In genomic region chr11:8732748-8733241, GRCh38 we compare ENCODE assay signal across 8 cellular contexts. TPM values are rescaled to one million over a fixed set of nuclear protein-coding genes. Genes with fewer than 3 reads are reported as not detected.
A peak's percentile ranks its signal among the peaks of the same experiment; 100 is the strongest.
DNase-seq lines count a peak whose midpoint lies in the region; ATAC-seq lines count a peak whose summit lies in the region.

No MANE protein-coding gene starts in this region.

- H3K27me3 ChIP-seq in skeletal muscle satellite cell (ENCODE audit: control insufficient read depth, insufficient read depth, low read length): no peaks in the 10 kb centered on the region
- H3K27me3 ChIP-seq in CD4-positive, alpha-beta memory T cell (ENCODE audit: insufficient read depth, low read length): no peaks in the 10 kb centered on the region

- H3K27ac ChIP-seq in CD4-positive, alpha-beta memory T cell (ENCODE audit: low read depth, low read length): no peak overlapping the region

- no peak overlapping the region for H3K4me3 Mint-ChIP-seq in CD4-positive, alpha-beta memory T cell

- POLR2A ChIA-PET in CD4-positive, alpha-beta memory T cell (lab: Charles Lee; ENCODE audit: partially characterized antibody): no interaction called here

- intact Hi-C loops in head of caudate nucleus (cut with DNase I): no loop called here
- intact Hi-C loops in CD4-positive, alpha-beta memory T cell (cut with micrococcal nuclease): no loop called here

- H3K27ac Mint-ChIP-seq in CD4-positive, alpha-beta memory T cell: no peak overlapping the region

- H3K4me3 ChIP-seq in skeletal muscle satellite cell (ENCODE audit: low read length): peak overlapping the region; percentile 22
- H3K4me3 ChIP-seq in CD4-positive, alpha-beta memory T cell (ENCODE audit: low read length in 2 of 2): no peak overlapping the region

- no peaks in the 10 kb centered on the region for H3K4me1 Mint-ChIP-seq in CD4-positive, alpha-beta memory T cell

- H3K9me3 ChIP-seq in skeletal muscle satellite cell (replicated peaks; ENCODE audit: low read length): no peaks in the 10 kb centered on the region
- H3K9me3 ChIP-seq in CD4-positive, alpha-beta memory T cell (ENCODE audit: control insufficient read depth in 1 of 2, low read length in 2 of 2): no peaks in the 10 kb centered on the region

- H3K4me2 ChIP-seq in skeletal muscle satellite cell (ENCODE audit: low read length): peak overlapping the region; percentile 52

- peak overlapping the region; percentile 15 for H3K9ac ChIP-seq in skeletal muscle satellite cell (ENCODE audit: low read depth, low read length)

- no peaks in the 10 kb centered on the region for H3K27me3 Mint-ChIP-seq in CD4-positive, alpha-beta memory T cell

- no peaks in the 10 kb centered on the region for H3K36me3 Mint-ChIP-seq in CD4-positive, alpha-beta memory T cell

- H3K9me3 Mint-ChIP-seq in CD4-positive, alpha-beta memory T cell: no peaks in the 10 kb centered on the region

- peak; percentile 6 for ATAC-seq in GM19023 (IDR thresholded peaks at IDR 0.05; ENCODE audit: unreplicated experiment)

- CTCF ChIA-PET in CD4-positive, alpha-beta memory T cell (lab: Charles Lee; ENCODE audit: partially characterized antibody): no interaction called here

- H3K36me3 ChIP-seq in skeletal muscle satellite cell (ENCODE audit: insufficient read depth, low read length): peaks cover 15% of the 10 kb centered on the region
- no peaks in the 10 kb centered on the region for H3K36me3 ChIP-seq in CD4-positive, alpha-beta memory T cell (ENCODE audit: insufficient read depth, low read length)

- H3K4me1 ChIP-seq in skeletal muscle satellite cell (ENCODE audit: control insufficient read depth, insufficient read depth, low read length): peaks cover 37% of the 10 kb centered on the region
- no peaks in the 10 kb centered on the region for H3K4me1 ChIP-seq in CD4-positive, alpha-beta memory T cell (ENCODE audit: insufficient read depth, low read length)

- peak; percentile 92 for DNase-seq in RPMI7951 (ENCODE audit: low read depth)
- DNase-seq in head of caudate nucleus: peak in 34 of 42 donors; percentile 7 to 84 (median 42)
- DNase-seq in activated CD4-positive, alpha-beta T cell treated with anti-CD3 and anti-CD28 coated beads for 4 hours: no peak
- DNase-seq in CD4-positive, alpha-beta memory T cell: no peak
- no peak for DNase-seq in activated CD4-positive, alpha-beta T cell treated with anti-CD3 and anti-CD28 coated beads, Interleukin-2, amount 50 U/mL, for 1 hour
- no peak for DNase-seq in cerebellar nuclear complex (lab: John Stamatoyannopoulos, UW)

RNA-seq across cellular contexts. Expression of gene RPL27A, which starts 50.2 kb away (rescaled TPM):
- 953 and 1,057 TPM in 2 replicates for total RNA-seq in RPMI7951 (2014; rRNA removed; shearing (Covaris generic))
- 566 and 880 TPM in 2 replicates for total RNA-seq in skeletal muscle satellite cell (2012; rRNA removed)
- 1,000 to 10,000 TPM; 1,456 to 1,504 TPM for total RNA-seq in CD4-positive, alpha-beta memory T cell
- 1,000 to 10,000 TPM; 3,607 to 3,736 TPM for polyA plus RNA-seq in CD4-positive, alpha-beta memory T cell

RNA-seq across cellular contexts. Expression of gene TRIM66, which starts 50.3 kb away (rescaled TPM):
- 2.2 and 3.1 TPM in 2 replicates for total RNA-seq in RPMI7951 (2014; rRNA removed; shearing (Covaris generic))
- total RNA-seq in skeletal muscle satellite cell (2012; rRNA removed): 1.5 and 4.6 TPM in 2 replicates
- total RNA-seq in CD4-positive, alpha-beta memory T cell: 10 to 100 TPM; 25.0 to 31.3 TPM
- under 1 TPM in 1 of 2 donors, not detected in 1; 0.67 TPM for polyA plus RNA-seq in CD4-positive, alpha-beta memory T cell

Comparison
In these comparisons a context has a peak if more than half of its experiments do, and no peak if none do; other contexts are left out.
1. DNase-seq: peak in RPMI7951 (single experiment) and head of caudate nucleus (34 of 42); none in activated CD4-positive, alpha-beta T cell treated with anti-CD3 and anti-CD28 coated beads for 4 hours (0 of 2), CD4-positive, alpha-beta memory T cell (0 of 5), activated CD4-positive, alpha-beta T cell treated with anti-CD3 and anti-CD28 coated beads, Interleukin-2, amount 50 U/mL, for 1 hour (single experiment) and cerebellar nuclear complex (0 of 2).